ENCODE assay signal across 21 cellular contexts in the genomic region with DNA sequence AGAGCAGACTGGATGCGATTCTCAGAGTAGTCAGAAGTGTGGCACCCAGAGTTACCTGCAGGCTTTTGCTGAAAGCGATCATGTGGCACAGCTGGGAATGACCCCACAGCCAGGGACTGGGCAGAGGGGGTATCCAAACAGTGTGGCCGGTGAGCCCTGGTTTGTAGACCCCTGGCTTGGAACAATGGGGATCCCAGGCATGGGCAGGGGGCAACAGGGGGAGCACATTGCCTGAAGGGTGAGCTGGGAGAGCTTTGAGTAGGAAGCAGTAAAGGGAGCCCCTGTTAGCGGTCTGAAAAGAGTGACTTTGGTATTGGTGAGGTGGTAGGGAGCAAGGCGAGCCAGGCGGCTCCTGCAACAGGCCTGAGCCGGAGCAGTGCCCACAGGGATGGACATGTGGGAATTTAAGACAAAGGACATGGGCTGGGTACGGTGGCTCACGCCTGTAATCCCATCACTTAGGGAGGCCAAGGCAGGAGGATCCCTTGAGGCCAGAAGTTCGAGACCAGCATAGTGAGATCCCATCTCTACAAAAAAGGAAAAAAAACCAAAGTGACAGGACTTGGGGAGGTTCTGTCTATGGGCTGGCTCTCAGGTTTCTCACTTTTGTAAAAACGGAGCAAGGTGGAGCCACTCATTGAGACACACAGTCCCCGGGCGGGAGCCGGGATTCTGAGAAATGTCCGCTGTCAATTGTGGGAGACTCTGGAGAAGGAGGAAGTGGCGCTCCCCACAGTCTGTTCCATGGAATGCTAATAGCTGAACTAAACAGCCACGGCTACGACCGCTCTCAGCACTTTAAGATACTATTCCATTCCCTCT.
DNase-seq lines count a peak whose midpoint lies in the region; ATAC-seq and TF ChIP-seq lines count a peak whose summit lies in the region.
"Had no signal": no experiment of that assay in that cellular context is flagged by ENCODE, and none has a peak within 500 bp of the region (broad histone marks: within the 10 kb centered on the region; RNA-seq: fewer than 3 reads in every experiment).

No MANE protein-coding gene starts in this region.

- TF ChIP-seq CTCF in GM10248 (IDR thresholded peaks at IDR 0.05; ENCODE audit: control extremely low read depth, extremely low read depth, low read depth, missing control alignments): no peak

- ATAC-seq in sciatic nerve (no peak), GM21529 (IDR thresholded peaks at IDR 0.05; ENCODE audit: unreplicated experiment) (no peak)
- ATAC-seq: gastrocnemius medialis, HCT116, left lung had no signal

- POLR2A ChIA-PET in GM10248 (lab: Yijun Ruan, JAX): no interaction called here

- intact Hi-C loops in sciatic nerve (cut with DNase I): no loop called here

- CTCF ChIA-PET in GM10248 (lab: Yijun Ruan, JAX): no interaction called here

- DNase-seq in GM10248 (ENCODE audit: extremely low spot score) (peak; percentile 2), iPS-NIHi7 (ENCODE audit: extremely low spot score) (peak; percentile 3), sciatic nerve (ENCODE audit: low spot score) (peak; percentile 42), DMS79 treated with DMSO at 0.1 percent for 48 hours (lab: John Stamatoyannopoulos, UW) (no peak), NCI-H1417 (lab: John Stamatoyannopoulos, UW) (no peak)
- DNase-seq in activated CD8-positive, alpha-beta memory T cell treated with anti-CD3 and anti-CD28 coated beads for 24 hours: peak; percentile 43
- DNase-seq: activated CD4-positive, alpha-beta T cell treated with anti-CD3 and anti-CD28 coated beads for 48 hours; activated naive CD4-positive, alpha-beta T cell treated with anti-CD3 and anti-CD28 coated beads for 36 hours; C1 segment of cervical spinal cord; gastrocnemius medialis; hippocampal formation; immature natural killer cell; mesendoderm; NCI-H2107; NCI-H748 treated with DMSO at 0.1 percent for 48 hours; stimulated activated CD4-positive, alpha-beta T cell treated with anti-CD3 and anti-CD28 coated beads, Interleukin-4, amount 100 ng/mL, for 24 hours; T-helper 9 cell; trophoblast cell had no signal

Comparison
In these comparisons a context has a peak if more than half of its experiments do, and no peak if none do; other contexts are left out.
1. DNase-seq: peak in GM10248 (single experiment), activated CD8-positive, alpha-beta memory T cell treated with anti-CD3 and anti-CD28 coated beads for 24 hours (single experiment), iPS-NIHi7 (single experiment) and sciatic nerve (single experiment); none in DMS79 treated with DMSO at 0.1 percent for 48 hours (single experiment) and NCI-H1417 (0 of 3).